6 cellular contexts compared by ENCODE assay signal in the genomic region with DNA sequence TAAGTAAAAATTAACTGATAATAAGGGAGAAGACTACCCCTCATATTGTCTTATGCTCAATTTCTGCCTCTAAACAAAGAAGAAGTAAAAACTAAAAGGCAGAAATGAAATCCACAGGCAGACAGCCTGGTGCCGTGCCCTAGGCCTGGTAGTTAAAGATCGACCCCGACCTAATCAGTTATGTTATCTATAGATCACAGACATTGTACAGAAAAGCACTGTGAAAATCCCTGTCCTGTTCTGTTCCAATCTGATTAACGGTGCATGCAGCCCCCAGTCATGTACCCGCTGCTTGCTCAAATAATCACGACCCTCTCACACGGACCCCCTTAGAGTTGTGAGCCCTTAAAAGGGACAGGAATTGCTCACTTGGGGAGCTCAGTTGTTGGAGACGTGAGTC.
DNase-seq lines count a peak whose midpoint lies in the region; FAIRE-seq and TF ChIP-seq lines count a peak whose summit lies in the region.
"Not testable (repeated sequence)": the region's sequence is repeated elsewhere in the genome, so short reads cannot be mapped to it uniquely, and the experiment has no call there.

No MANE protein-coding gene starts in this region.

- not testable (repeated sequence) for H3K27ac ChIP-seq in SK-N-SH (ENCODE audit: low read depth in 2 of 2, low read length in 1 of 2); H1 (ENCODE audit: low read depth, low read length)
- peak overlapping the region; percentile 65 for H3K27ac ChIP-seq in mesodermal cell (ENCODE audit: low read depth, low read length, severe bottlenecking)
- peak overlapping the region; percentile 4 for H3K27ac ChIP-seq in trophoblast cell (ENCODE audit: low read depth, low read length)

- FAIRE-seq in H1 (lab: Jason Lieb, UNC) = not testable (repeated sequence)

- 16% methylated on average over 5 of the region's 8 CpGs for WGBS in SK-N-SH (ENCODE audit: low lambda C conversion rate)
- 93% methylated on average over 8 of the region's 8 CpGs; no CpG with 5 or more reads in 1 of the 2 experiments for WGBS in H1 (ENCODE audit: extremely low coverage in 1 of 2, insufficient coverage in 1 of 2, insufficient read length in 1 of 2, insufficient replicate concordance in 2 of 2, low coverage in 1 of 2, low lambda C conversion rate in 2 of 2, missing lambda C conversion rate in 1 of 2), 2 experiments
- WGBS in mesodermal cell (ENCODE audit: insufficient coverage in 2 of 2), 2 experiments = 60 to 74% methylated on average over 2 to 3 of the region's 8 CpGs
- no CpG with 5 or more reads among the region's 8 CpGs for WGBS in trophoblast cell (ENCODE audit: extremely low coverage, insufficient coverage, insufficient read length)

- DNase-seq in BE2C; SK-N-SH; H1 (ENCODE audit: low read depth in 1 of 2, low spot score in 2 of 2); nephron progenitor cell; trophoblast cell: not testable (repeated sequence)

- not testable (repeated sequence) for H3K4me2 ChIP-seq in SK-N-SH; H1 (ENCODE audit: insufficient read depth in 1 of 2, low read depth in 2 of 2, low read length in 2 of 2)
- H3K4me2 ChIP-seq in trophoblast cell (ENCODE audit: low read length) = peak overlapping the region; percentile 30

- H3F3A ChIP-seq in SK-N-SH (replicated peaks; ENCODE audit: insufficient read depth) = not testable (repeated sequence)

- H3K9ac ChIP-seq in SK-N-SH; H1 (replicated peaks in 1 of 4; ENCODE audit: extremely low read depth in 1 of 4, low read depth in 3 of 4, low read length in 3 of 4); trophoblast cell (ENCODE audit: low read length): not testable (repeated sequence)

- not testable (repeated sequence) for H3K79me2 ChIP-seq in SK-N-SH (ENCODE audit: insufficient read depth); H1 (ENCODE audit: control insufficient read depth in 1 of 2, insufficient read depth in 2 of 2, low read length in 2 of 2); trophoblast cell (ENCODE audit: control insufficient read depth, insufficient read depth, low read length, poor library complexity)

- H2BK12ac ChIP-seq in H1 (ENCODE audit: low read depth, low read length) = not testable (repeated sequence)
- peak overlapping the region; percentile 14 for H2BK12ac ChIP-seq in trophoblast cell (ENCODE audit: low read length)

- POLR2A ChIA-PET in SK-N-SH (lab: Yijun Ruan, JAX); H1 (lab: Charles Lee; ENCODE audit: partially characterized antibody): not testable (repeated sequence)

- H3K23ac ChIP-seq in H1 (ENCODE audit: insufficient read length); trophoblast cell (ENCODE audit: low read length): not testable (repeated sequence)

- not testable (repeated sequence) for H3K18ac ChIP-seq in H1 (ENCODE audit: extremely low read depth, low read length); trophoblast cell (ENCODE audit: low read length)

- H3K4me3 ChIP-seq in BE2C (ENCODE audit: low read depth, low read length) = peak overlapping the region; percentile 8
- not testable (repeated sequence) for H3K4me3 ChIP-seq in SK-N-SH (ENCODE audit: low read depth in 2 of 2, low read length in 1 of 2); H1 (ENCODE audit: extremely low read depth in 1 of 4, insufficient read depth in 2 of 4, low read depth in 3 of 4, low read length in 4 of 4); mesodermal cell (ENCODE audit: extremely low read depth, insufficient read depth, low read length, poor library complexity, severe bottlenecking); trophoblast cell (ENCODE audit: low read depth, low read length)

- not testable (repeated sequence) for H3K27me3 Mint-ChIP-seq in nephron progenitor cell (ENCODE audit: low read depth, poor library complexity)

- H3K36me3 Mint-ChIP-seq in nephron progenitor cell (ENCODE audit: low read depth) = not testable (repeated sequence)

- TF ChIP-seq POLR2A in H1 (IDR thresholded peaks at IDR 0.05; ENCODE audit: control extremely low read depth in 1 of 2, low read depth in 2 of 2, low read length in 2 of 2) = not testable (repeated sequence)

- H4K91ac ChIP-seq in H1 (replicated peaks; ENCODE audit: insufficient read length, low read length); trophoblast cell (ENCODE audit: low read depth, low read length): not testable (repeated sequence)

- H3K14ac ChIP-seq in H1 (ENCODE audit: insufficient read length); trophoblast cell (ENCODE audit: low read length): not testable (repeated sequence)

- not testable (repeated sequence) for H3K4ac ChIP-seq in H1 (replicated peaks; ENCODE audit: insufficient read length, low read depth, low read length); trophoblast cell (ENCODE audit: low read depth, low read length)

- H3K79me1 ChIP-seq in H1 (ENCODE audit: low read depth, low read length); trophoblast cell (ENCODE audit: low read length): not testable (repeated sequence)

- H3K9me3 Mint-ChIP-seq in nephron progenitor cell = not testable (repeated sequence)

- H2AFZ ChIP-seq in SK-N-SH (ENCODE audit: low read depth); trophoblast cell (ENCODE audit: insufficient read depth, low read length, poor library complexity): not testable (repeated sequence)
- H2AFZ ChIP-seq in H1 (ENCODE audit: low read length) = peak overlapping the region; percentile 53; the same call in 1 of the 2 replicates

- TF ChIP-seq CTCF in BE2C (IDR thresholded peaks at IDR 0.05; ENCODE audit: low read depth, low read length); SK-N-SH (IDR thresholded peaks at IDR 0.05); H1 (IDR thresholded peaks at IDR 0.05; ENCODE audit: control extremely low read depth in 1 of 3, insufficient read depth in 1 of 3, low read depth in 1 of 3, low read length in 3 of 3); nephron progenitor cell (IDR thresholded peaks at IDR 0.05): not testable (repeated sequence)

- H3K27me3 ChIP-seq in BE2C; SK-N-SH (ENCODE audit: insufficient read depth); H1 (replicated peaks in 1 of 4; ENCODE audit: control insufficient read depth in 3 of 4, extremely low read depth in 1 of 4, insufficient read depth in 3 of 4, low read length in 3 of 4); trophoblast cell (ENCODE audit: insufficient read depth, low read length): not testable (repeated sequence)

- H3K27ac Mint-ChIP-seq in nephron progenitor cell = peak overlapping the region; percentile 67

- TF ChIP-seq EP300 in SK-N-SH (IDR thresholded peaks at IDR 0.05; ENCODE audit: borderline replicate concordance in 1 of 2, low read depth in 1 of 2, low read length in 1 of 2) = peak in 1 of 2 experiments; percentile 81; a peak in 2 of 4 replicates
- not testable (repeated sequence) for TF ChIP-seq EP300 in H1 (IDR thresholded peaks at IDR 0.05; ENCODE audit: borderline replicate concordance in 1 of 2, low read depth in 2 of 2, low read length in 2 of 2)

- H3K56ac ChIP-seq in H1 (replicated peaks; ENCODE audit: insufficient read length, low read depth, low read length) = not testable (repeated sequence)

- not testable (repeated sequence) for H2AK5ac ChIP-seq in H1 (ENCODE audit: low read depth, low read length); trophoblast cell (ENCODE audit: low read length)

- H4K12ac ChIP-seq in trophoblast cell (ENCODE audit: low read depth, low read length) = not testable (repeated sequence)

- not testable (repeated sequence) for H3K4me1 Mint-ChIP-seq in nephron progenitor cell

- not testable (repeated sequence) for H4K20me1 ChIP-seq in SK-N-SH (ENCODE audit: insufficient read depth); H1 (replicated peaks in 1 of 2; ENCODE audit: control insufficient read depth in 1 of 2, insufficient read depth in 2 of 2, low read length in 2 of 2)

- H3K4me1 ChIP-seq in BE2C; SK-N-SH (ENCODE audit: control insufficient read depth in 1 of 2, insufficient read depth in 2 of 2, low read depth in 1 of 2, low read length in 1 of 2); H1 (replicated peaks in 1 of 4; ENCODE audit: control insufficient read depth in 3 of 4, insufficient read depth in 4 of 4, low read length in 3 of 4); mesodermal cell (ENCODE audit: control insufficient read depth, insufficient read depth, low read length, poor library complexity, severe bottlenecking); trophoblast cell (ENCODE audit: control insufficient read depth in 1 of 2, insufficient read depth in 2 of 2, low read length in 2 of 2): not testable (repeated sequence)

- H3K4me3 Mint-ChIP-seq in nephron progenitor cell = not testable (repeated sequence)

- H2BK20ac ChIP-seq in H1 (ENCODE audit: low read length) = not testable (repeated sequence)

- not testable (repeated sequence) for H2BK15ac ChIP-seq in H1 (ENCODE audit: low read length)

- CTCF ChIA-PET in SK-N-SH (lab: Yijun Ruan, JAX); H1 (lab: Charles Lee; ENCODE audit: partially characterized antibody): not testable (repeated sequence)

- H3K9me3 ChIP-seq in BE2C; SK-N-SH; H1 (ENCODE audit: insufficient read depth in 2 of 2, low read depth in 1 of 2, low read length in 1 of 2); mesodermal cell (ENCODE audit: control insufficient read depth, low read length); trophoblast cell (ENCODE audit: insufficient read depth, low read depth, low read length): not testable (repeated sequence)

- not testable (repeated sequence) for H2BK120ac ChIP-seq in H1 (replicated peaks; ENCODE audit: low read depth, low read length); trophoblast cell (ENCODE audit: insufficient read depth, low read length, poor library complexity)

- peak; percentile 15; the same call in 1 of the 2 replicates for TF ChIP-seq RAD21 in SK-N-SH (IDR thresholded peaks at IDR 0.05; ENCODE audit: low read length)
- not testable (repeated sequence) for TF ChIP-seq RAD21 in H1 (IDR thresholded peaks at IDR 0.05 in 1 of 2, conservative IDR thresholded peaks at IDR 0.05 in 1 of 2; ENCODE audit: low read depth in 2 of 2, low read length in 2 of 2)

- H3K36me3 ChIP-seq in BE2C; SK-N-SH (replicated peaks in 1 of 2; ENCODE audit: control insufficient read depth in 1 of 2, insufficient read depth in 2 of 2, low read length in 1 of 2); H1 (ENCODE audit: control insufficient read depth in 2 of 4, insufficient read depth in 4 of 4, low read length in 3 of 4); mesodermal cell (ENCODE audit: control insufficient read depth, insufficient read depth, low read length); trophoblast cell (ENCODE audit: control insufficient read depth in 1 of 2, insufficient read depth in 2 of 2, low read length in 2 of 2): not testable (repeated sequence)

- H3K23me2 ChIP-seq in H1 (ENCODE audit: low read depth, low read length) = not testable (repeated sequence)

- not testable (repeated sequence) for H4K8ac ChIP-seq in H1 (ENCODE audit: extremely low read depth, insufficient read depth, low read length); trophoblast cell (ENCODE audit: low read depth, low read length)

- not testable (repeated sequence) for H3K9me2 ChIP-seq in SK-N-SH

- H2BK5ac ChIP-seq in H1 (ENCODE audit: low read depth, low read length); trophoblast cell (ENCODE audit: low read depth, low read length, poor library complexity): not testable (repeated sequence)

- H4K5ac ChIP-seq in H1 (ENCODE audit: insufficient read length, low read depth, low read length) = not testable (repeated sequence)
